In the genomic region with DNA sequence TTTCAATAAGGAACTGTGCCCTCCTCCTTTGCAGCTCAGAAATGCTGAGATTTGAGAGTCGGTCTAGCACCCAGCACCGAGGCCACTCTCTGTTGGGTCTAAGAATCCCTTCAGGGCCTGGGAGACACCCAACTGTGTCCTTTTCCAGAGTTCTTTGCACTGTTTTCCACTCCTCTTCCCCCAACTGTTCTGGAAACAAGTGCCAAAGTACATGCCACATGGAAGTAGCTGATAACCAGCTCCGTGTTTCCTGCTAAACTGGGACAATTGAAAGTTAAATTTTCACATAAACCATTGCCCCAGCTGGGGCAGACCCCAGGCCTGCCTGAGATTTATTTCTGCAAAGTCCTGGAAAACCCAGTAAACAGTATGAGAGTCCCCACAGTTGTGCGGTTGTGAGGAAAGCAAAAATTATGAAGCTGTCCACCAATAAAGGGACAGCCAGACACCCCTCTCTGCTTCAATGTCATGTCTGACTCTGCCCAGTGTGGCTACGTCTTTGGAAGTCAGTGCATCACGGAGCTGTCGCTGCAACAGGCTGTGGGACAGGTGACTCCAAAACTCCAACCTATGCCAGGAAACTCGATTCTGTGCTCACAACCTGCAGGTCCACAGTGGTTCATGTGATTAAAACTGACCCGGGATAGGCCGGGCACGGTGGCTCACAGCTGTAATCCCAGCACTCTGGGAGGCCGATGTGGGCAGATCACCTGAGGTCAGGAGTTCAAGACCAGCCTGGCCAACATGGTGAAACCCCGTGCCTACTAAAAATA, we compare ENCODE assay signal across 15 cellular contexts.
DNase-seq lines count a peak whose midpoint lies in the region; ATAC-seq, FAIRE-seq and TF ChIP-seq lines count a peak whose summit lies in the region.
"Had no signal": no experiment of that assay in that cellular context is flagged by ENCODE, and none has a peak within 500 bp of the region (broad histone marks: within the 10 kb centered on the region; RNA-seq: fewer than 3 reads in every experiment).

No MANE protein-coding gene starts in this region.

- no peaks in the 10 kb centered on the region for H3K9me1 ChIP-seq in endothelial cell of umbilical vein (replicated peaks; ENCODE audit: control insufficient read depth, extremely low read depth, insufficient read depth, low read length)

- H3K27ac Mint-ChIP-seq in chondrocyte (ENCODE audit: unreplicated experiment): no peak overlapping the region
- H3K27ac Mint-ChIP-seq: CD4-positive, alpha-beta T cell; HFFc6 had no signal

- ATAC-seq in right lobe of liver (peak; percentile 58 to 77 (median 69)), omental fat pad (ENCODE audit: low FRiP score) (no peak)

- peak; percentile 46 for DNase-seq in chondrocyte (ENCODE audit: low spot score)
- DNase-seq in endothelial cell of umbilical vein (ENCODE audit: low read depth, low spot score): peak; percentile 78
- DNase-seq in right lobe of liver: peak in 1 of 3 donors; percentile 69
- DNase-seq in spleen: peak; percentile 33
- no peak for DNase-seq in activated CD4-positive, alpha-beta T cell treated with anti-CD3 and anti-CD28 coated beads for 48 hours
- DNase-seq in omental fat pad (ENCODE audit: low spot score): no peak
- DNase-seq in NCI-H2227 treated with DMSO at 0.1 percent for 48 hours (lab: John Stamatoyannopoulos, UW): no peak
- DNase-seq: ACHN; C1 segment of cervical spinal cord; Calu3; CD4-positive, alpha-beta T cell; DMS 273 treated with DMSO at 0.1 percent for 48 hours; HCEC 1CT; HFFc6 had no signal

- H3K4me3 ChIP-seq in endothelial cell of umbilical vein (replicated peaks in 1 of 3; ENCODE audit: insufficient read depth in 1 of 3, low read depth in 1 of 3, low read length in 3 of 3): no peak overlapping the region
- H3K4me3 ChIP-seq in right lobe of liver: no peak overlapping the region
- H3K4me3 ChIP-seq in spleen: no peak overlapping the region

- BruUV-seq in endothelial cell of umbilical vein (replicated peaks; lab: Mats Ljungman, UMichigan): no TSS peak

- no peak overlapping the region for H3K4me2 ChIP-seq in endothelial cell of umbilical vein (ENCODE audit: insufficient read depth, low read length)

- H3K27me3 Mint-ChIP-seq in chondrocyte (ENCODE audit: low read depth): peaks cover 3% of the 10 kb centered on the region

- H3K4me1 Mint-ChIP-seq in chondrocyte (ENCODE audit: low read depth): peaks cover 9% of the 10 kb centered on the region

- H3K9me3 ChIP-seq in endothelial cell of umbilical vein (replicated peaks; ENCODE audit: control insufficient read depth, insufficient read depth, low read length): no peaks in the 10 kb centered on the region
- H3K9me3 ChIP-seq in right lobe of liver: no peaks in the 10 kb centered on the region
- H3K9me3 ChIP-seq in spleen: peaks cover 0 to 3% (median 0%) of the 10 kb centered on the region in 8 donors

- WGBS in right lobe of liver (ENCODE audit: insufficient coverage, low coverage, low lambda C conversion rate, missing lambda C conversion rate): 28% methylated on average over 10 of the region's 13 CpGs
- 83 to 89% (median 89%) methylated on average over 11 to 13 of the region's 13 CpGs for WGBS in spleen, 5 donors

- H3K27ac ChIP-seq in endothelial cell of umbilical vein (ENCODE audit: insufficient read depth, low read depth, low read length): no peak overlapping the region
- H3K27ac ChIP-seq in right lobe of liver: peak overlapping the region in 2 of 3 donors; percentile 50 to 54
- H3K27ac ChIP-seq in spleen: no peak overlapping the region

- H3K36me3 ChIP-seq in endothelial cell of umbilical vein (ENCODE audit: control insufficient read depth in 2 of 2, extremely low read depth in 1 of 2, insufficient read depth in 2 of 2, low read length in 2 of 2): no peaks in the 10 kb centered on the region
- no peaks in the 10 kb centered on the region for H3K36me3 ChIP-seq in right lobe of liver
- no peaks in the 10 kb centered on the region for H3K36me3 ChIP-seq in spleen

- POLR2A ChIA-PET in endothelial cell of umbilical vein (lab: Charles Lee): interaction anchor here (1.2 kb wide), 1 partner anchor 51 kb away, joined by 4 read pairs; no protein-coding TSS in a partner anchor

- no peak for TF ChIP-seq POLR2A in endothelial cell of umbilical vein (IDR thresholded peaks at IDR 0.05; ENCODE audit: low read depth, low read length)
- peak; percentile 41 for TF ChIP-seq POLR2A in right lobe of liver (IDR thresholded peaks at IDR 0.05)
- TF ChIP-seq POLR2A in spleen (IDR thresholded peaks at IDR 0.05): no peak

- H2AFZ ChIP-seq in endothelial cell of umbilical vein (ENCODE audit: low read depth, low read length): no peak overlapping the region

- H3K9me3 Mint-ChIP-seq in chondrocyte (ENCODE audit: low read depth): no peaks in the 10 kb centered on the region
- H3K9me3 Mint-ChIP-seq: CD4-positive, alpha-beta T cell had no signal

- H3K9ac ChIP-seq in endothelial cell of umbilical vein (replicated peaks; ENCODE audit: extremely low read depth, insufficient read depth, low read length): no peak overlapping the region

- peak; percentile 62 for FAIRE-seq in endothelial cell of umbilical vein (lab: Jason Lieb, UNC)
- FAIRE-seq: GM12891 had no signal

- TF ChIP-seq CTCF in chondrocyte (IDR thresholded peaks at IDR 0.05) (no peak), endothelial cell of umbilical vein (IDR thresholded peaks at IDR 0.05; ENCODE audit: extremely low read depth in 1 of 2, insufficient read depth in 1 of 2, low read depth in 1 of 2, low read length in 2 of 2) (no peak), right lobe of liver (IDR thresholded peaks at IDR 0.05) (no peak), spleen (IDR thresholded peaks at IDR 0.05 in 8 of 11, conservative IDR thresholded peaks at IDR 0.05 in 3 of 11) (no peak), omental fat pad (IDR thresholded peaks at IDR 0.05) (no peak)

- peaks cover 1% of the 10 kb centered on the region for H3K36me3 Mint-ChIP-seq in chondrocyte (ENCODE audit: low read depth)

- H4K20me1 ChIP-seq in endothelial cell of umbilical vein (replicated peaks; ENCODE audit: control insufficient read depth, extremely low read depth, insufficient read depth, low read length): no peaks in the 10 kb centered on the region

- intact Hi-C loops in endothelial cell of umbilical vein (cut with micrococcal nuclease): no loop called here
- intact Hi-C loops in right lobe of liver (cut with DNase I): no loop called here
- intact Hi-C loops in spleen (cut with DNase I; ENCODE audit: low total_unique reads): no loop called here

- CTCF ChIA-PET in endothelial cell of umbilical vein (lab: Charles Lee): interaction anchor here (0.8 to 1.8 kb wide), 2 partner anchors 51 to 60 kb away, joined by 5 to 7 read pairs; no protein-coding TSS in a partner anchor

- dilution Hi-C loops in endothelial cell of umbilical vein (cut with MboI; ENCODE audit: extremely low pct_ligation_motif_present, low sequenced_read_pairs): no loop called here

- H3K27me3 ChIP-seq in endothelial cell of umbilical vein (ENCODE audit: control insufficient read depth in 2 of 2, insufficient read depth in 2 of 2, low read length in 2 of 2) (no peaks in the 10 kb centered on the region), right lobe of liver (no peaks in the 10 kb centered on the region), spleen (replicated peaks in 1 of 7) (peaks cover 0 to 7% (median 0%) of the 10 kb centered on the region in 7 donors)

- H3K4me1 ChIP-seq in endothelial cell of umbilical vein (ENCODE audit: control insufficient read depth, extremely low read depth, insufficient read depth, low read length): peaks cover 18% of the 10 kb centered on the region
- H3K4me1 ChIP-seq in right lobe of liver: peaks cover 0 to 14% (median 8%) of the 10 kb centered on the region in 4 donors
- peaks cover 0 to 22% (median 7%) of the 10 kb centered on the region in 6 donors for H3K4me1 ChIP-seq in spleen

- no peaks in the 10 kb centered on the region for H3K79me2 ChIP-seq in endothelial cell of umbilical vein (ENCODE audit: control insufficient read depth, insufficient read depth, low read length)

- H3K4me3 Mint-ChIP-seq in chondrocyte (ENCODE audit: unreplicated experiment): no peak overlapping the region
- H3K4me3 Mint-ChIP-seq: CD4-positive, alpha-beta T cell; HFFc6 had no signal

TF ChIP-seq in endothelial cell of umbilical vein, 7 proteins besides CTCF, POLR2A, EP300 and RAD21:
- TF ChIP-seq MYC (IDR thresholded peaks at IDR 0.05; ENCODE audit: low read depth, low read length) (no peak), GATA2 (IDR thresholded peaks at IDR 0.05; ENCODE audit: insufficient read depth, insufficient read length, low read depth, low read length) (no peak), POLR2AphosphoS5 (IDR thresholded peaks at IDR 0.05; ENCODE audit: insufficient read depth, low read depth, low read length) (no peak), FOS (IDR thresholded peaks at IDR 0.05; ENCODE audit: borderline replicate concordance, insufficient read depth, low read length) (no peak), EZH2 (IDR thresholded peaks at IDR 0.05; ENCODE audit: borderline replicate concordance, low read depth, low read length, severe bottlenecking) (no peak), JUN (IDR thresholded peaks at IDR 0.05; ENCODE audit: borderline replicate concordance, insufficient read depth, insufficient read length, low read depth) (no peak)
- TF ChIP-seq, protein P1, sequence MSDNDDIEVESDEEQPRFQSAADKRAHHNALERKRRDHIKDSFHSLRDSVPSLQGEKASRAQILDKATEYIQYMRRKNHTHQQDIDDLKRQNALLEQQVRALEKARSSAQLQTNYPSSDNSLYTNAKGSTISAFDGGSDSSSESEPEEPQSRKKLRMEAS (IDR thresholded peaks at IDR 0.05; ENCODE audit: insufficient read depth, insufficient read length): no peak

Comparison
In these comparisons a context has a peak if more than half of its experiments do, and no peak if none do; other contexts are left out.
1. DNase-seq: peak in chondrocyte (single experiment), endothelial cell of umbilical vein (single experiment) and spleen (single experiment); none in activated CD4-positive, alpha-beta T cell treated with anti-CD3 and anti-CD28 coated beads for 48 hours (single experiment), omental fat pad (single experiment) and NCI-H2227 treated with DMSO at 0.1 percent for 48 hours (single experiment).
2. H3K27ac ChIP-seq: peak in right lobe of liver (2 of 3); none in endothelial cell of umbilical vein (single experiment) and spleen (0 of 8).